ENCODE assay signal across 1 cellular context in the genomic region with DNA sequence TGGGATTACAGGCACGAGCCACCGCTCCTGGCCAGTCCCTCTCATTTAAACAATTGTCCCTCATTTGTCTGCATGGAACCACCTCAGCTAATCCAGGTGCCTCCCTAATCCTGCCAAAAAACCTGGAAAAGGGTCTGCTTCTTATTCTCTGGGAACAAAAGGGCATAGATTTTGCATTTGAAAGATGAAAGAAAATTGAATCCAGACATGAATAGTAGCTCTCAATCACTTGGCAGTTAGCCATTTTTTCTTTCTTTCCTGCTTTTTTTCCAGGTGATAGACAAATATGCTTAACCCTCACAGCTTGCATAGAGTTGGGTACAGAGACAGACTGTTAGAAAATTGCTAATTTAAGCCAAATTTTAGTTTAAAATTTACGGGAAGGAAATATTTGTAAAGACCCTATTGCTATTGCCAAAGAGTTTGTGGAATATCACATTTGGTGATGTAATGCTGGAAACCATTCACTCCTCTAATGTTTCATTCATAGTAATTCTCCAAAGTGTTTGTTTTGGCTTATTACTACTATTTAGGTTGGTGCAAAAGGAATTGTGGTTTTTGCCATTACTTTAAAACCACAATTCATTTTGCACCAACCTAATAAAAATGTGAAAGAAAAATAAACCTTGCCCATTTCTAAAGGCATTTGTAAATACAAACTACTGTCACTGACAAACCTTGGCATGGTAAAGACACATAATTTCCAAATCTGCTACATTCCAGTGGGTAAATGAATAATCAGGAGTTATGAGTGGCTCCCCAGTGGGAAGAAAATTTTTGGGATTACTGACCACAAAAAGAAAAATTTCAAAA.
TF ChIP-seq lines count a peak whose summit lies in the region.

No MANE protein-coding gene starts in this region.

TF ChIP-seq in HEK293, 187 proteins besides CTCF, POLR2A, EP300 and RAD21 (continued from another document):
- TF ChIP-seq, protein P1, sequence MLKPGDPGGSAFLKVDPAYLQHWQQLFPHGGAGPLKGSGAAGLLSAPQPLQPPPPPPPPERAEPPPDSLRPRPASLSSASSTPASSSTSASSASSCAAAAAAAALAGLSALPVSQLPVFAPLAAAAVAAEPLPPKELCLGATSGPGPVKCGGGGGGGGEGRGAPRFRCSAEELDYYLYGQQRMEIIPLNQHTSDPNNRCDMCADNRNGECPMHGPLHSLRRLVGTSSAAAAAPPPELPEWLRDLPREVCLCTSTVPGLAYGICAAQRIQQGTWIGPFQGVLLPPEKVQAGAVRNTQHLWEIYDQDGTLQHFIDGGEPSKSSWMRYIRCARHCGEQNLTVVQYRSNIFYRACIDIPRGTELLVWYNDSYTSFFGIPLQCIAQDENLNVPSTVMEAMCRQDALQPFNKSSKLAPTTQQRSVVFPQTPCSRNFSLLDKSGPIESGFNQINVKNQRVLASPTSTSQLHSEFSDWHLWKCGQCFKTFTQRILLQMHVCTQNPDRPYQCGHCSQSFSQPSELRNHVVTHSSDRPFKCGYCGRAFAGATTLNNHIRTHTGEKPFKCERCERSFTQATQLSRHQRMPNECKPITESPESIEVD (tag by site-specific recombination; IDR thresholded peaks at IDR 0.05): peak; percentile 83
- TF ChIP-seq, protein P2, sequence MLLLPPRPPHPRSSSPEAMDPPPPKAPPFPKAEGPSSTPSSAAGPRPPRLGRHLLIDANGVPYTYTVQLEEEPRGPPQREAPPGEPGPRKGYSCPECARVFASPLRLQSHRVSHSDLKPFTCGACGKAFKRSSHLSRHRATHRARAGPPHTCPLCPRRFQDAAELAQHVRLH (tag by site-specific recombination; IDR thresholded peaks at IDR 0.05): 0 out of 2 replicates have a peak, but pooled peaks have one; percentile 26
- TF ChIP-seq ZNF132 (tag by site-specific recombination; IDR thresholded peaks at IDR 0.05; ENCODE audit: borderline replicate concordance): no peak
- peak; percentile 82; the same call in 1 of the 2 replicates for TF ChIP-seq GLI2 (tag by site-specific recombination; IDR thresholded peaks at IDR 0.05; ENCODE audit: borderline replicate concordance, low read depth)
- TF ChIP-seq ZXDB (tag by site-specific recombination; IDR thresholded peaks at IDR 0.05): peak; percentile 67
- TF ChIP-seq ATF2 (tag by site-specific recombination; IDR thresholded peaks at IDR 0.05; ENCODE audit: low read depth): peak; percentile 16; the same call in 1 of the 2 replicates
- TF ChIP-seq, protein P3, sequence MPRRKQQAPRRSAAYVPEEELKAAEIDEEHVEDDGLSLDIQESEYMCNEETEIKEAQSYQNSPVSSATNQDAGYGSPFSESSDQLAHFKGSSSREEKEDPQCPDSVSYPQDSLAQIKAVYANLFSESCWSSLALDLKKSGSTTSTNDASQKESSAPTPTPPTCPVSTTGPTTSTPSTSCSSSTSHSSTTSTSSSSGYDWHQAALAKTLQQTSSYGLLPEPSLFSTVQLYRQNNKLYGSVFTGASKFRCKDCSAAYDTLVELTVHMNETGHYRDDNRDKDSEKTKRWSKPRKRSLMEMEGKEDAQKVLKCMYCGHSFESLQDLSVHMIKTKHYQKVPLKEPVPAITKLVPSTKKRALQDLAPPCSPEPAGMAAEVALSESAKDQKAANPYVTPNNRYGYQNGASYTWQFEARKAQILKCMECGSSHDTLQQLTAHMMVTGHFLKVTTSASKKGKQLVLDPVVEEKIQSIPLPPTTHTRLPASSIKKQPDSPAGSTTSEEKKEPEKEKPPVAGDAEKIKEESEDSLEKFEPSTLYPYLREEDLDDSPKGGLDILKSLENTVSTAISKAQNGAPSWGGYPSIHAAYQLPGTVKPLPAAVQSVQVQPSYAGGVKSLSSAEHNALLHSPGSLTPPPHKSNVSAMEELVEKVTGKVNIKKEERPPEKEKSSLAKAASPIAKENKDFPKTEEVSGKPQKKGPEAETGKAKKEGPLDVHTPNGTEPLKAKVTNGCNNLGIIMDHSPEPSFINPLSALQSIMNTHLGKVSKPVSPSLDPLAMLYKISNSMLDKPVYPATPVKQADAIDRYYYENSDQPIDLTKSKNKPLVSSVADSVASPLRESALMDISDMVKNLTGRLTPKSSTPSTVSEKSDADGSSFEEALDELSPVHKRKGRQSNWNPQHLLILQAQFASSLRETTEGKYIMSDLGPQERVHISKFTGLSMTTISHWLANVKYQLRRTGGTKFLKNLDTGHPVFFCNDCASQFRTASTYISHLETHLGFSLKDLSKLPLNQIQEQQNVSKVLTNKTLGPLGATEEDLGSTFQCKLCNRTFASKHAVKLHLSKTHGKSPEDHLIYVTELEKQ (tag by site-specific recombination; IDR thresholded peaks at IDR 0.05; ENCODE audit: borderline replicate concordance): peak; percentile 73; the same call in 1 of the 2 replicates
- 0 out of 2 replicates have a peak, but pooled peaks have one; percentile 11 for TF ChIP-seq ZNF398 (tag by site-specific recombination; IDR thresholded peaks at IDR 0.05)
- TF ChIP-seq ZNF48 (tag by site-specific recombination; IDR thresholded peaks at IDR 0.05): no peak
- 0 out of 2 replicates have a peak, but pooled peaks have one; percentile 38 for TF ChIP-seq ZNF239 (tag by site-specific recombination; IDR thresholded peaks at IDR 0.05)
- no peak for TF ChIP-seq PBX3 (CRISPR knock-in tag; IDR thresholded peaks at IDR 0.05)
- TF ChIP-seq PRDM10 (tag by site-specific recombination; IDR thresholded peaks at IDR 0.05): 0 out of 2 replicates have a peak, but pooled peaks have one; percentile 13
- TF ChIP-seq ZBTB11 (tag by site-specific recombination; conservative IDR thresholded peaks at IDR 0.05; ENCODE audit: low read depth): no peak
- peak; percentile 90 for TF ChIP-seq ZNF843 (tag by site-specific recombination; IDR thresholded peaks at IDR 0.05)
- TF ChIP-seq WT1 (tag by site-specific recombination; IDR thresholded peaks at IDR 0.05): peak; percentile 42; the same call in 1 of the 2 replicates
- TF ChIP-seq ZNF2 (tag by site-specific recombination; IDR thresholded peaks at IDR 0.05): 0 out of 2 replicates have a peak, but pooled peaks have one; percentile 28
- TF ChIP-seq ZNF324 (tag by site-specific recombination; IDR thresholded peaks at IDR 0.05): peak; percentile 41; the same call in 1 of the 2 replicates
- TF ChIP-seq ZNF658 (tag by site-specific recombination; IDR thresholded peaks at IDR 0.05): no peak
- no peak for TF ChIP-seq TCF7L2 (IDR thresholded peaks at IDR 0.05; ENCODE audit: borderline replicate concordance, low read depth, low read length)
- peak; percentile 79 for TF ChIP-seq FEZF1 (tag by site-specific recombination; IDR thresholded peaks at IDR 0.05)
- TF ChIP-seq ZEB2 (tag by site-specific recombination; IDR thresholded peaks at IDR 0.05): peak; percentile 52
- TF ChIP-seq ZNF664 (tag by site-specific recombination; IDR thresholded peaks at IDR 0.05): no peak
- TF ChIP-seq MZF1 (tag by site-specific recombination; IDR thresholded peaks at IDR 0.05; ENCODE audit: borderline replicate concordance): no peak
